In the genomic region with DNA sequence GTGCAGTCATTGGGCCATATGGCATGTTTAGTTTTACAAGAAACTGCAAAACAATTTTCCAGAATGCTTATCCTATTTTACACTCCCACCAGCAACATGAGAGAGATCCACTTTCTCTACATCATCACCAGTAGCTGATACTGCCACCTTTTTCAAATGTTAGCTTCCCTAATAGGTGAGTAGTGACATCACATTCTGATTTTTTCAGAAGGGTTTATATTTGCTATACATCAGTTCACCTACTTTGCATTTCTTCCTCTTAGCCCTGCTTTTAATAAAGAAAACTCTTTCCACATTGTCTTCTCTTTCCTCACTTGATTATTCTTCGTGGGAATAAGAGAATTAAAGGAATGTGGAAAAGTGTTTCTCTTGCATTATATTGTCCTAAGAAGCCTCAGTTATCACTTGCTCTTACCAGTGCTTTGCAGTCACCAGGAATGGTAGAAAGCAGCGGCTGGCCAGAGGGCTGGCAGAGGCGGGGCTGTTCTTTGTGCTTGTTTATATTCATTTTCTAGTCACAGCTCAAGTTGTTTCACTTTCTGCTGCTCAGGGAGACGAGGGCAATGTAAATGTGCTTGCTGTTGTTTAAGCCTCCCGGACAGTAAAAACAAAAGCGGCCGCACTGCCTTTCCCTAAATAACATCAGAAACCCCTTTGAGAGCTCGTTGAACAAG, we compare ENCODE assay signal across 8 cellular contexts.
DNase-seq lines count a peak whose midpoint lies in the region; ATAC-seq and TF ChIP-seq lines count a peak whose summit lies in the region.

No MANE protein-coding gene starts in this region.

- CTCF ChIA-PET in Caco-2 (lab: Charles Lee), result no interaction called here

- no TSS peak for BruUV-seq in Caco-2 (replicated peaks; lab: Mats Ljungman, UMichigan)

- peak; percentile 74 for DNase-seq in GM12864 (ENCODE audit: low read depth)
- DNase-seq in brain microvascular endothelial cell, result peak; percentile 70
- peak; percentile 68 for DNase-seq in midbrain (lab: John Stamatoyannopoulos, UW)
- no peak for DNase-seq in central memory CD4-positive, alpha-beta T cell
- DNase-seq in Caco-2, result no peak
- DNase-seq in HuH-7 (ENCODE audit: low spot score), result no peak

- in situ Hi-C loops in brain microvascular endothelial cell (cut with HindIII; ENCODE audit: low pct_ligation_motif_present, low sequenced_read_pairs), result no loop called here

- H3K27ac ChIP-seq in HUES48 (ENCODE audit: low read depth, low read length) (peak overlapping the region; percentile 62), brain microvascular endothelial cell (no peak overlapping the region)

- peak; percentile 96 for ATAC-seq in GM21447 (IDR thresholded peaks at IDR 0.05; ENCODE audit: unreplicated experiment)

- H3K36me3 Mint-ChIP-seq in Caco-2 (ENCODE audit: insufficient read depth, unreplicated experiment), result no peaks in the 10 kb centered on the region

- intact Hi-C loops in Caco-2 (cut with micrococcal nuclease; ENCODE audit: unreplicated experiment), result no loop called here

- H3K4me1 ChIP-seq in HUES48 (ENCODE audit: control insufficient read depth, insufficient read depth, low read length) (peaks cover 27% of the 10 kb centered on the region), Caco-2 (no peaks in the 10 kb centered on the region)

- H3K27ac Mint-ChIP-seq in Caco-2 (ENCODE audit: unreplicated experiment), result no peak overlapping the region

- H3K9ac ChIP-seq in HUES48 (ENCODE audit: low read depth, low read length), result no peak overlapping the region

- H3K27me3 Mint-ChIP-seq in Caco-2 (ENCODE audit: insufficient read depth, unreplicated experiment), result no peaks in the 10 kb centered on the region

- no peak overlapping the region for H3K4me3 Mint-ChIP-seq in Caco-2 (ENCODE audit: unreplicated experiment)

- POLR2A ChIA-PET in Caco-2 (lab: Charles Lee), result no interaction called here

- H3K27me3 ChIP-seq in HUES48 (ENCODE audit: control insufficient read depth, insufficient read depth, low read length) (no peaks in the 10 kb centered on the region), brain microvascular endothelial cell (replicated peaks) (no peaks in the 10 kb centered on the region), Caco-2 (replicated peaks; ENCODE audit: control insufficient read depth, insufficient read depth, low read length) (no peaks in the 10 kb centered on the region)

- H3K9me3 Mint-ChIP-seq in Caco-2 (ENCODE audit: unreplicated experiment), result no peaks in the 10 kb centered on the region

- no peaks in the 10 kb centered on the region for H3K4me1 Mint-ChIP-seq in Caco-2 (ENCODE audit: low read depth, unreplicated experiment)

- no peaks in the 10 kb centered on the region for H3K36me3 ChIP-seq in HUES48 (ENCODE audit: control insufficient read depth, insufficient read depth, low read length)
- no peaks in the 10 kb centered on the region for H3K36me3 ChIP-seq in brain microvascular endothelial cell (replicated peaks)
- H3K36me3 ChIP-seq in Caco-2 (ENCODE audit: control insufficient read depth, insufficient read depth, low read length), result no peaks in the 10 kb centered on the region

- no peak for TF ChIP-seq CTCF in GM12864 (IDR thresholded peaks at IDR 0.05; ENCODE audit: low read depth, low read length, missing control alignments)
- no peak for TF ChIP-seq CTCF in brain microvascular endothelial cell (IDR thresholded peaks at IDR 0.05; ENCODE audit: low read depth, low read length, missing control alignments)
- no peak for TF ChIP-seq CTCF in Caco-2 (IDR thresholded peaks at IDR 0.05; ENCODE audit: insufficient read depth in 1 of 2, low read depth in 1 of 2, low read length in 1 of 2, severe bottlenecking in 1 of 2, unreplicated experiment in 1 of 2)

- H3K9me3 ChIP-seq in HUES48 (ENCODE audit: control insufficient read depth, insufficient read depth, low read length) (no peaks in the 10 kb centered on the region), Caco-2 (no peaks in the 10 kb centered on the region)

- H3K4me3 ChIP-seq in GM12864 (ENCODE audit: low read depth, low read length), result peak overlapping the region; percentile 10; the same call in 1 of the 2 replicates
- H3K4me3 ChIP-seq in HUES48 (ENCODE audit: low read depth, low read length), result no peak overlapping the region
- peak overlapping the region; percentile 20 for H3K4me3 ChIP-seq in brain microvascular endothelial cell (ENCODE audit: low read depth, low read length)
- H3K4me3 ChIP-seq in Caco-2 (ENCODE audit: low read depth, low read length), result no peak overlapping the region

Comparison
In these comparisons a context has a peak if more than half of its experiments do, and no peak if none do; other contexts are left out.
1. DNase-seq: peak in GM12864 (single experiment), brain microvascular endothelial cell (single experiment) and midbrain (single experiment); none in central memory CD4-positive, alpha-beta T cell (single experiment), Caco-2 (0 of 2) and HuH-7 (single experiment).
2. H3K4me3 ChIP-seq: peak in GM12864 (single experiment) and brain microvascular endothelial cell (single experiment); none in HUES48 (single experiment) and Caco-2 (single experiment).